ENCODE assay signal across 9 cellular contexts in genomic region chr6:123393333-123393732, GRCh38.
DNase-seq lines count a peak whose midpoint lies in the region; ATAC-seq and TF ChIP-seq lines count a peak whose summit lies in the region.
"Had no signal": no experiment of that assay in that cellular context is flagged by ENCODE, and none has a peak within 500 bp of the region (broad histone marks: within the 10 kb centered on the region; RNA-seq: fewer than 3 reads in every experiment).

No MANE protein-coding gene starts in this region.

- H3K9me3 Mint-ChIP-seq in neural crest cell = no peaks in the 10 kb centered on the region

- TF ChIP-seq CTCF in VCaP (conservative IDR thresholded peaks at IDR 0.05) (peak; percentile 73), neural crest cell (conservative IDR thresholded peaks at IDR 0.05) (peak; percentile 64)

- H3K4me1 Mint-ChIP-seq in neural crest cell = no peaks in the 10 kb centered on the region

- no peak overlapping the region for H3K27ac ChIP-seq in VCaP

- no peak overlapping the region for H3K4me3 Mint-ChIP-seq in neural crest cell

- no peak for ATAC-seq in HG02678 (IDR thresholded peaks at IDR 0.05; ENCODE audit: unreplicated experiment)

- no peak overlapping the region for H3K27ac Mint-ChIP-seq in neural crest cell (ENCODE audit: unreplicated experiment)

- H3K36me3 Mint-ChIP-seq in neural crest cell (ENCODE audit: low read depth) = no peaks in the 10 kb centered on the region

- DNase-seq in GM03348 (ENCODE audit: low spot score) = peak; percentile 3
- peak; percentile 58 for DNase-seq in NCI-H1694 (lab: John Stamatoyannopoulos, UW)
- no peak for DNase-seq in neural crest cell (ENCODE audit: low read depth, low spot score)
- no peak for DNase-seq in activated CD4-positive, alpha-beta T cell treated with anti-CD3 and anti-CD28 coated beads, Interleukin-2, amount 50 U/mL, for 4 hours
- no peak for DNase-seq in dermis blood vessel endothelial cell
- no peak for DNase-seq in cerebellar nuclear complex (lab: John Stamatoyannopoulos, UW)
- DNase-seq: NCI-H524 treated with DMSO at 0.1 percent for 48 hours had no signal

- peaks cover 3% of the 10 kb centered on the region for H3K27me3 Mint-ChIP-seq in neural crest cell (ENCODE audit: low read depth)

Comparison
In these comparisons a context has a peak if more than half of its experiments do, and no peak if none do; other contexts are left out.
1. DNase-seq: peak in GM03348 (single experiment) and NCI-H1694 (single experiment); none in neural crest cell (single experiment), activated CD4-positive, alpha-beta T cell treated with anti-CD3 and anti-CD28 coated beads, Interleukin-2, amount 50 U/mL, for 4 hours (0 of 2), dermis blood vessel endothelial cell (single experiment) and cerebellar nuclear complex (0 of 2).